1 cellular context compared by ENCODE assay signal in genomic region chr17:40219073-40219860, GRCh38.
TF ChIP-seq lines count a peak whose summit lies in the region.

Gene WIPF2, plus strand, starts transcription at chr17:40219304. Its CDS starts 37,156 bp downstream, at chr17:40256460.

TF ChIP-seq in H1, 55 proteins besides CTCF, POLR2A, EP300 and RAD21:
- TF ChIP-seq TAF7 (optimal IDR thresholded peaks at IDR 0.05; ENCODE audit: borderline replicate concordance, low read depth, low read length) (peak; percentile 20), HDAC6 (IDR thresholded peaks at IDR 0.05; ENCODE audit: low read depth, low read length) (no peak), CTBP2 (IDR thresholded peaks at IDR 0.05; ENCODE audit: borderline replicate concordance, insufficient read depth, insufficient read length, low read length) (no peak), SAP30 (IDR thresholded peaks at IDR 0.05; ENCODE audit: insufficient read depth, insufficient replicate concordance, low read length) (peak; percentile 3), TAF1 (IDR thresholded peaks at IDR 0.05; ENCODE audit: low read depth, low read length) (peak; percentile 30; the same call in 1 of the 2 replicates), POLR2AphosphoS5 (IDR thresholded peaks at IDR 0.05; ENCODE audit: low read depth, low read length) (0 out of 2 replicates have a peak, but pooled peaks have one; percentile 25), GTF2F1 (IDR thresholded peaks at IDR 0.05; ENCODE audit: borderline replicate concordance, low read depth, low read length) (no peak), BACH1 (IDR thresholded peaks at IDR 0.05; ENCODE audit: low read length) (peak; percentile 65; the same call in 1 of the 2 replicates), RBBP5 (IDR thresholded peaks at IDR 0.05; ENCODE audit: borderline replicate concordance, low read depth, low read length) (peak; percentile 5; the same call in 1 of the 2 replicates), PHF8 (conservative IDR thresholded peaks at IDR 0.05; ENCODE audit: low read depth, low read length) (peak; percentile 64; the same call in 1 of the 2 replicates), SIN3A (conservative IDR thresholded peaks at IDR 0.05 in 1 of 2, IDR thresholded peaks at IDR 0.05 in 1 of 2; ENCODE audit: low read depth in 1 of 2, low read length in 2 of 2) (peak in 1 of 2 experiments; percentile 50; a peak in 1 of 4 replicates), MAX (IDR thresholded peaks at IDR 0.05) (peak; percentile 53; the same call in 1 of the 2 replicates), SUZ12 (IDR thresholded peaks at IDR 0.05; ENCODE audit: low read length) (no peak), YY1 (IDR thresholded peaks at IDR 0.05; ENCODE audit: low read depth, low read length) (peak; percentile 98), KDM1A (IDR thresholded peaks at IDR 0.05; ENCODE audit: borderline replicate concordance, low read length) (no peak), EZH2 (IDR thresholded peaks at IDR 0.05; ENCODE audit: low read depth, low read length, severe bottlenecking) (no peak), GABPA (IDR thresholded peaks at IDR 0.05; ENCODE audit: borderline replicate concordance, insufficient read depth, low read length) (no peak), TBP (IDR thresholded peaks at IDR 0.05; ENCODE audit: low read depth, low read length) (peak; percentile 31; the same call in 1 of the 2 replicates), TEAD4 (IDR thresholded peaks at IDR 0.05; ENCODE audit: low read depth, low read length) (peak; percentile 49; the same call in 1 of the 2 replicates), EGR1 (IDR thresholded peaks at IDR 0.05; ENCODE audit: borderline replicate concordance, low read depth, low read length) (peak; percentile 43), POU5F1 (IDR thresholded peaks at IDR 0.05; ENCODE audit: low read depth, low read length) (no peak), E2F6 (IDR thresholded peaks at IDR 0.05) (no peak), NRF1 (IDR thresholded peaks at IDR 0.05; ENCODE audit: low read depth, low read length) (peak; percentile 81)
